Comparison of ENCODE assay signal across 17 cellular contexts in the genomic region with DNA sequence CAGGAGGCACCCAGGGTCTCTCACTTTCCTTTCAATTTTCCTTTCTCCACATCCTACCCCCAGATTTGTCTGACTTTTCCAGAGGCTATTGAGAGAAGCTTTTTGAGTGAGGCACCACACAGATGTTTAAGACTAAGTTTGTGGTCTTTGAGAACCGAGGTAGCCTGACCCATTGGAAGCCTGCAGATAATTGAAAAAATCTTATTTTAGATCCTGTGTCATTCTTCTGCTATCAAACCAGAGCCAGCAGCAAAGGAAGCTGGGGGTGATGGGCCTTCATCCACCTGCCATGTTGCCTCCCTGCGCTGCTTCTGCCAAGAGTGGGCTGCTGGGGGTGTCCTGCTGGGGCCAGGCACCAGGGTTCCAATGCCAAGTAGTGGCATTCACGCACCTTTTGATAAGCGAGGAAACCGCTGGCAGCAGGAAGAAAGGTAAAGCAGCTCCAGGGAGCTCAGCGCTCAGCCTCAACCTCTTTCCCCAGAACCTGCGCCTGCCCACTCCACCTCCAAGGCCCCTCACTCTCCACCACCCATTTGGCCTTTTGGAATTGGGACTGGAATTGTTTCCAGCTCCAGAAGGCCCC. TPM values are rescaled to one million over a fixed set of nuclear protein-coding genes. Genes with fewer than 3 reads are reported as not detected.
A peak's percentile ranks its signal among the peaks of the same experiment; 100 is the strongest.
DNase-seq lines count a peak whose midpoint lies in the region; ATAC-seq, FAIRE-seq and TF ChIP-seq lines count a peak whose summit lies in the region.
"Had no signal": no experiment of that assay in that cellular context is flagged by ENCODE, and none has a peak within 500 bp of the region (broad histone marks: within the 10 kb centered on the region; RNA-seq: fewer than 3 reads in every experiment).

No MANE protein-coding gene starts in this region.

- TF ChIP-seq EP300 in HepG2 (IDR thresholded peaks at IDR 0.05; ENCODE audit: low read depth in 2 of 2, low read length in 2 of 2) (no peak), HepG2 (CRISPR knock-in tag; IDR thresholded peaks at IDR 0.05; ENCODE audit: borderline replicate concordance) (no peak)

- intact Hi-C loops in right lobe of liver (cut with DNase I), result no loop called here
- intact Hi-C loops in HepG2 (cut with micrococcal nuclease; ENCODE audit: unreplicated experiment), result no loop called here
- intact Hi-C loops in CD14-positive monocyte (cut with micrococcal nuclease), result no loop called here

- 90% methylated on average over 5 of the region's 7 CpGs for WGBS in right lobe of liver (ENCODE audit: insufficient coverage, low coverage, low lambda C conversion rate, missing lambda C conversion rate)
- 92% methylated on average over 6 of the region's 7 CpGs for WGBS in HepG2 (ENCODE audit: low lambda C conversion rate)
- 96% methylated on average over 7 of the region's 7 CpGs for WGBS in hepatocyte (ENCODE audit: low lambda C conversion rate, missing lambda C conversion rate)

- H3K9me3 ChIP-seq in right lobe of liver, result no peaks in the 10 kb centered on the region
- H3K9me3 ChIP-seq in HepG2 (ENCODE audit: low read length), result no peaks in the 10 kb centered on the region
- no peaks in the 10 kb centered on the region for H3K9me3 ChIP-seq in hepatocyte (ENCODE audit: low read depth)
- H3K9me3 ChIP-seq: colonic mucosa had no signal

- H3K27me3 ChIP-seq in right lobe of liver (no peaks in the 10 kb centered on the region), HepG2 (ENCODE audit: control insufficient read depth in 1 of 2, insufficient read depth in 2 of 2, low read length in 2 of 2) (no peaks in the 10 kb centered on the region), hepatocyte (no peaks in the 10 kb centered on the region), rectal smooth muscle tissue (ENCODE audit: control insufficient read depth, insufficient read depth, low read length) (no peaks in the 10 kb centered on the region)
- H3K27me3 ChIP-seq: colonic mucosa had no signal

- CTCF ChIA-PET in HepG2 (lab: Yijun Ruan, JAX; ENCODE audit: low intra/inter-chr PET ratio, low total read pairs), result no interaction called here

- H3K4me3 ChIP-seq in right lobe of liver, result no peak overlapping the region
- H3K4me3 ChIP-seq in HepG2 (replicated peaks in 1 of 3; ENCODE audit: insufficient read depth in 1 of 3, low read depth in 2 of 3, low read length in 3 of 3), result no peak overlapping the region
- H3K4me3 ChIP-seq in hepatocyte, result no peak overlapping the region
- no peak overlapping the region for H3K4me3 ChIP-seq in rectal smooth muscle tissue (ENCODE audit: low read length)
- H3K4me3 ChIP-seq: colonic mucosa had no signal

- ATAC-seq in right lobe of liver (no peak), HepG2 (no peak), GM21737 (IDR thresholded peaks at IDR 0.05; ENCODE audit: unreplicated experiment) (no peak)
- ATAC-seq: activated CD4-positive, CD25-positive, alpha-beta regulatory T cell treated with anti-CD3 and anti-CD28 coated beads, Interleukin-2, amount 50 U/mL, for 24 hours; HCT116; T-cell had no signal

- no peak for TF ChIP-seq POLR2A in right lobe of liver (IDR thresholded peaks at IDR 0.05)
- TF ChIP-seq POLR2A in HepG2 (IDR thresholded peaks at IDR 0.05; ENCODE audit: insufficient read depth in 1 of 2, low read depth in 2 of 2, low read length in 2 of 2), result no peak
- no peak for TF ChIP-seq POLR2A in H54 (IDR thresholded peaks at IDR 0.05; ENCODE audit: low read depth, low read length)

- H3K4me2 ChIP-seq in HepG2 (ENCODE audit: low read depth, low read length), result no peak overlapping the region
- H3K4me2 ChIP-seq in hepatocyte, result peak overlapping the region; percentile 46

- no peaks in the 10 kb centered on the region for H4K20me1 ChIP-seq in HepG2 (ENCODE audit: insufficient read depth, low read length)
- H4K20me1 ChIP-seq in hepatocyte (ENCODE audit: insufficient read depth, poor library complexity, severe bottlenecking), result peaks cover 21% of the 10 kb centered on the region

- H3K9me2 ChIP-seq in hepatocyte (replicated peaks; ENCODE audit: insufficient read depth), result no peaks in the 10 kb centered on the region

- H3K36me3 ChIP-seq in right lobe of liver (peaks cover 0 to 3% (median 0%) of the 10 kb centered on the region in 4 donors), HepG2 (replicated peaks in 1 of 2; ENCODE audit: control insufficient read depth in 1 of 2, insufficient read depth in 2 of 2, low read length in 2 of 2) (peaks cover 0 to 3% of the 10 kb centered on the region in 2 experiments; a peak in 1 of 5 replicates), hepatocyte (replicated peaks; ENCODE audit: insufficient read depth, low read depth) (no peaks in the 10 kb centered on the region), rectal smooth muscle tissue (ENCODE audit: control insufficient read depth, insufficient read depth, low read length) (peaks cover 3% of the 10 kb centered on the region)
- H3K36me3 ChIP-seq: colonic mucosa had no signal

- H3K4me1 ChIP-seq in right lobe of liver (no peaks in the 10 kb centered on the region), HepG2 (ENCODE audit: insufficient read depth, low read length) (peaks cover 54% of the 10 kb centered on the region), hepatocyte (ENCODE audit: insufficient read depth) (peaks cover 45% of the 10 kb centered on the region), rectal smooth muscle tissue (ENCODE audit: control insufficient read depth, insufficient read depth, low read length) (peaks cover 13% of the 10 kb centered on the region)

- peaks cover 24% of the 10 kb centered on the region in 2 donors for H3K36me3 Mint-ChIP-seq in CD14-positive monocyte
- H3K36me3 Mint-ChIP-seq: activated naive CD8-positive, alpha-beta T cell treated with anti-CD3 and anti-CD28 coated beads, Interleukin-2, amount 10 ng/mL, durations not matched to agents 7 days and 5 days had no signal

- H3K27ac Mint-ChIP-seq in CD14-positive monocyte, result peak overlapping the region in 1 of 7 donors; percentile 6
- H3K27ac Mint-ChIP-seq: activated naive CD8-positive, alpha-beta T cell treated with anti-CD3 and anti-CD28 coated beads, Interleukin-2, amount 10 ng/mL, durations not matched to agents 7 days and 5 days; stimulated activated naive CD8-positive, alpha-beta T cell treated with anti-CD3 and anti-CD28 coated beads, Interleukin-15, Interleukin-2, amounts not matched to agents 100 ng/mL and 50 ng/mL, for 24 hours; T-cell had no signal

- H3K9me3 Mint-ChIP-seq in CD14-positive monocyte, result no peaks in the 10 kb centered on the region
- H3K9me3 Mint-ChIP-seq: activated naive CD8-positive, alpha-beta T cell treated with anti-CD3 and anti-CD28 coated beads, Interleukin-2, amount 10 ng/mL, durations not matched to agents 7 days and 5 days; stimulated activated naive CD8-positive, alpha-beta T cell treated with anti-CD3 and anti-CD28 coated beads, Interleukin-15, Interleukin-2, amounts not matched to agents 100 ng/mL and 50 ng/mL, for 24 hours; T-cell had no signal

- H3K27ac ChIP-seq in right lobe of liver (peak overlapping the region in 2 of 3 donors; percentile 22 to 37), HepG2 (ENCODE audit: extremely low read length, insufficient read depth, low read length) (no peak overlapping the region), hepatocyte (peak overlapping the region; percentile 85), rectal smooth muscle tissue (ENCODE audit: low read depth, low read length) (peak overlapping the region; percentile 41)
- H3K27ac ChIP-seq: colonic mucosa, HL-60 had no signal

- H3K27me3 Mint-ChIP-seq in CD14-positive monocyte (ENCODE audit: low read depth in 3 of 3), result peaks cover 0 to 1% (median 0%) of the 10 kb centered on the region in 3 donors
- H3K27me3 Mint-ChIP-seq: activated naive CD8-positive, alpha-beta T cell treated with anti-CD3 and anti-CD28 coated beads, Interleukin-2, amount 10 ng/mL, durations not matched to agents 7 days and 5 days; stimulated activated naive CD8-positive, alpha-beta T cell treated with anti-CD3 and anti-CD28 coated beads, Interleukin-15, Interleukin-2, amounts not matched to agents 100 ng/mL and 50 ng/mL, for 24 hours; T-cell had no signal

- no peak for TF ChIP-seq RAD21 in HepG2 (CRISPR knock-in tag; IDR thresholded peaks at IDR 0.05)

- in situ Hi-C loops in HepG2 (cut with HindIII; ENCODE audit: extremely low pct_ligation_motif_present, low pct_unique_long_range_greater_than_20kb), result no loop called here

- FAIRE-seq in HepG2 (lab: Jason Lieb, UNC), result no peak
- FAIRE-seq in H54 (lab: Jason Lieb, UNC), result no peak

- no peak for DNase-seq in right lobe of liver
- no peak for DNase-seq in HepG2 (ENCODE audit: low spot score)
- no peak for DNase-seq in hepatocyte (ENCODE audit: low spot score)
- DNase-seq in CD14-positive monocyte (ENCODE audit: low spot score), result no peak
- no peak for DNase-seq in H54 (ENCODE audit: insufficient read length, low spot score)
- DNase-seq in NK-92 treated with Interleukin-12 subunit alpha and Interleukin-12 subunit beta, amount 100 ng/mL, for 24 hours (lab: John Stamatoyannopoulos, UW), result no peak
- DNase-seq: activated naive CD8-positive, alpha-beta T cell treated with anti-CD3 and anti-CD28 coated beads, Interleukin-2, amount 10 ng/mL, durations not matched to agents 7 days and 5 days; NCI-H1694 treated with DMSO at 0.1 percent for 48 hours; NCI-H526; T-cell had no signal

- TF ChIP-seq CTCF in right lobe of liver (IDR thresholded peaks at IDR 0.05), result no peak
- no peak for TF ChIP-seq CTCF in HepG2 (CRISPR knock-in tag; IDR thresholded peaks at IDR 0.05)
- no peak for TF ChIP-seq CTCF in hepatocyte (IDR thresholded peaks at IDR 0.05; ENCODE audit: poor library complexity)
- TF ChIP-seq CTCF in CD14-positive monocyte (IDR thresholded peaks at IDR 0.05), result no peak

- H3K9ac ChIP-seq in HepG2 (ENCODE audit: insufficient read depth, low read depth, low read length), result no peak overlapping the region
- H3K9ac ChIP-seq in rectal smooth muscle tissue (ENCODE audit: low read length), result no peak overlapping the region

- H2AFZ ChIP-seq in HepG2 (ENCODE audit: low read length) (no peak overlapping the region), hepatocyte (no peak overlapping the region)

- POLR2A ChIA-PET in HepG2 (lab: Yijun Ruan, JAX), result no interaction called here

- no peak overlapping the region for H3K4me3 Mint-ChIP-seq in CD14-positive monocyte
- H3K4me3 Mint-ChIP-seq: activated naive CD8-positive, alpha-beta T cell treated with anti-CD3 and anti-CD28 coated beads, Interleukin-2, amount 10 ng/mL, durations not matched to agents 7 days and 5 days; stimulated activated naive CD8-positive, alpha-beta T cell treated with anti-CD3 and anti-CD28 coated beads, Interleukin-15, Interleukin-2, amounts not matched to agents 100 ng/mL and 50 ng/mL, for 24 hours; T-cell had no signal

- H3K79me2 ChIP-seq in HepG2 (ENCODE audit: insufficient read depth, low read length) (peaks cover 10% of the 10 kb centered on the region), hepatocyte (peaks cover 92% of the 10 kb centered on the region)

- no peaks in the 10 kb centered on the region for H3K4me1 Mint-ChIP-seq in CD14-positive monocyte

- no TSS peak for BruUV-seq in HepG2 (replicated peaks; lab: Mats Ljungman, UMichigan)

RNA-seq across cellular contexts. Expression of gene MPRIP, which starts 55.6 kb away (rescaled TPM):
- total RNA-seq in right lobe of liver (10 to 100 TPM; 39.0 to 97.6 (median 76.7) TPM), HepG2 (2016; rRNA removed; fragmentation: Illumina TruSeq; extraction: Trizol) (43.6 and 50.2 TPM in 2 replicates), hepatocyte (80.1 and 202 TPM in 2 replicates)
- total RNA-seq in HepG2 (2016; cell fraction: cytosol; rRNA removed; fragmentation: Illumina TruSeq; extraction: Trizol; ENCODE audit: low read depth), result 15.5 and 22.4 TPM in 2 replicates
- total RNA-seq in HepG2 (2016; cell fraction: insoluble cytoplasmic fraction; rRNA removed; fragmentation: Illumina TruSeq; extraction: Trizol), result 35.4 and 49.2 TPM in 2 replicates
- 44.2 and 45.8 TPM in 2 replicates for total RNA-seq in HepG2 (2016; cell fraction: membrane; rRNA removed; fragmentation: Illumina TruSeq; extraction: Trizol)
- 44.0 and 52.2 TPM in 2 replicates for total RNA-seq in HepG2 (2016; cell fraction: nucleus; rRNA removed; fragmentation: Illumina TruSeq; extraction: Trizol)
- polyA plus RNA-seq in HepG2 (2011; rRNA removed) (42.9 and 52.4 TPM in 2 replicates), hepatocyte (91.7 and 123 TPM in 2 replicates), CD14-positive monocyte (1 to 10 TPM; 2.0 to 2.5 TPM)
- 27.7 and 33.6 TPM in 2 replicates for polyA plus RNA-seq in HepG2 (2011; cell fraction: cytosol; rRNA removed)
- polyA plus RNA-seq in HepG2 (2011; cell fraction: nucleus; rRNA removed), result 64.4 and 73.7 TPM in 2 replicates
- polyA plus RNA-seq in HepG2 (2012), result 45.3 and 47.7 TPM in 2 replicates
- 21.2 and 23.7 TPM in 2 replicates for polyA plus RNA-seq in HepG2 (2016; cell fraction: cytosol; fragmentation: Illumina TruSeq; extraction: Trizol; ENCODE audit: low read depth)
- polyA plus RNA-seq in HepG2 (2016; cell fraction: insoluble cytoplasmic fraction; fragmentation: Illumina TruSeq; extraction: Trizol; ENCODE audit: low read depth), result 54.0 and 64.3 TPM in 2 replicates
- 40.8 and 46.7 TPM in 2 replicates for polyA plus RNA-seq in HepG2 (2016; cell fraction: membrane; fragmentation: Illumina TruSeq; extraction: Trizol; ENCODE audit: low read depth)
- 98.9 and 100 TPM in 2 replicates for polyA plus RNA-seq in HepG2 (2016; cell fraction: nucleus; fragmentation: Illumina TruSeq; extraction: Trizol; ENCODE audit: insufficient read depth, low read depth)
- 85.4 and 275 TPM in 2 replicates for polyA minus RNA-seq in HepG2 (2011; rRNA and poly(A)+ RNA removed; ENCODE audit: low replicate concordance)
- polyA minus RNA-seq in HepG2 (2011; cell fraction: cytosol; rRNA and poly(A)+ RNA removed), result 31.4 and 37.0 TPM in 2 replicates
- polyA minus RNA-seq in HepG2 (2011; cell fraction: nucleus; rRNA and poly(A)+ RNA removed), result 58.5 and 70.9 TPM in 2 replicates
